1 cellular context compared by ENCODE assay signal in the genomic region with DNA sequence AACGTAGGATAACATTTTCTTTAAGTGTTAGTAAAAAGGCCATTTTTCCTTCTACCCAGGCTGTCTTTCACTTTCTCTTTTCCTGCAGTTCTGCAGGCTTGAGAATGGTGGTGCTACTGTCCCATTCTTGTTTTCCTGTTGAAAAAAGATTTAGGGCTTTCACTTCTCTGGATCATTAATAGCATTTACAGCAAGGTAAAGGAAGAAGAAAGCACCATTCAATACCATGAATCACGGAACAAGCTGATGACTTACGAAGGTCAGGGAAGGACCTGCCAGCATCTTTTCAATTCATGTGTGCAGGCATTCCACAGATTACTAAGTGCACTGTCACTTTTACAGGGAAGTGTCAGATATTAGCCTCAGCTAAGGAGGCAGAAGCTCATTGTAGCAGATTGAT.
TF ChIP-seq lines count a peak whose summit lies in the region.

No MANE protein-coding gene starts in this region.

TF ChIP-seq in SK-N-SH, 30 proteins besides CTCF, POLR2A, EP300 and RAD21 (continued from another document):
- TF ChIP-seq ZBTB33 (IDR thresholded peaks at IDR 0.05; ENCODE audit: borderline replicate concordance, low read depth) (no peak), RCOR1 (IDR thresholded peaks at IDR 0.05; ENCODE audit: low read length) (no peak), SMC3 (IDR thresholded peaks at IDR 0.05; ENCODE audit: low read depth, low read length) (no peak), USF2 (IDR thresholded peaks at IDR 0.05; ENCODE audit: borderline replicate concordance, low read depth, low read length) (no peak)
